ENCODE assay signal across 17 cellular contexts in genomic region chr5:137361275-137361674, GRCh38.
"Had no signal": no experiment of that assay in that cellular context is flagged by ENCODE, and none has a peak within 500 bp of the region (broad histone marks: within the 10 kb centered on the region; RNA-seq: fewer than 3 reads in every experiment).

No MANE protein-coding gene starts in this region.

- DNase-seq: activated B cell treated with CpG ODN at 0.5 μM for 24 hours; activated CD4-positive, alpha-beta T cell treated with anti-CD3 and anti-CD28 coated beads for 48 hours; activated naive CD8-positive, alpha-beta T cell treated with anti-CD3 and anti-CD28 coated beads, Interleukin-2, amount 50 U/mL, for 24 hours; central memory CD4-positive, alpha-beta T cell; colonic mucosa; esophagus squamous epithelium; heart right ventricle; islet precursor cell; midbrain; pancreas; sigmoid colon; stimulated activated CD4-positive, alpha-beta T cell treated with anti-CD3 and anti-CD28 coated beads, Interleukin-12 subunit alpha, Interleukin-12 subunit beta, amount 100 ng/mL, for 4 hours; stimulated activated CD4-positive, alpha-beta T cell treated with anti-CD3 and anti-CD28 coated beads, Interleukin-2, amount 100 ng/mL, for 24 hours had no signal

- H3K27me3 ChIP-seq: colonic mucosa, pancreas, sigmoid colon had no signal

- H3K36me3 ChIP-seq: colonic mucosa, esophagus squamous epithelium, heart right ventricle, pancreas, sigmoid colon, thoracic aorta had no signal

- H3K4me1 Mint-ChIP-seq: activated B cell treated with CpG ODN at 0.5 μM for 24 hours; activated naive CD8-positive, alpha-beta T cell treated with anti-CD3 and anti-CD28 coated beads, Interleukin-2, amount 50 U/mL, for 24 hours had no signal

- H3K27me3 Mint-ChIP-seq: activated naive CD8-positive, alpha-beta T cell treated with anti-CD3 and anti-CD28 coated beads, Interleukin-2, amount 50 U/mL, for 24 hours had no signal

- H3K4me3 Mint-ChIP-seq: activated B cell treated with CpG ODN at 0.5 μM for 24 hours; activated naive CD8-positive, alpha-beta T cell treated with anti-CD3 and anti-CD28 coated beads, Interleukin-2, amount 50 U/mL, for 24 hours; T-helper 2 cell treated with Interferon-gamma antibody and Interleukin-4, amounts not matched to agents 5 μg/mL and 100 μg/mL, for 36 hours had no signal

- ATAC-seq: activated naive CD8-positive, alpha-beta T cell treated with anti-CD3 and anti-CD28 coated beads, Interleukin-2, amount 50 U/mL, for 24 hours; heart right ventricle; pancreas had no signal

- H3K4me3 ChIP-seq: colonic mucosa, esophagus squamous epithelium, heart right ventricle, lung, pancreas, sigmoid colon, thoracic aorta had no signal

- H3K9me3 ChIP-seq: colonic mucosa, esophagus squamous epithelium, heart right ventricle, pancreas, sigmoid colon, thoracic aorta had no signal

- H3K4me1 ChIP-seq: colonic mucosa, heart right ventricle, pancreas had no signal

- H3K27ac Mint-ChIP-seq: activated B cell treated with CpG ODN at 0.5 μM for 24 hours; activated naive CD8-positive, alpha-beta T cell treated with anti-CD3 and anti-CD28 coated beads, Interleukin-2, amount 50 U/mL, for 24 hours; T-helper 2 cell treated with Interferon-gamma antibody and Interleukin-4, amounts not matched to agents 5 μg/mL and 100 μg/mL, for 36 hours had no signal

- H3K9me3 Mint-ChIP-seq: activated B cell treated with CpG ODN at 0.5 μM for 24 hours; activated naive CD8-positive, alpha-beta T cell treated with anti-CD3 and anti-CD28 coated beads, Interleukin-2, amount 50 U/mL, for 24 hours; T-helper 2 cell treated with Interferon-gamma antibody and Interleukin-4, amounts not matched to agents 5 μg/mL and 100 μg/mL, for 36 hours had no signal

- FAIRE-seq: frontal cortex, pancreas had no signal

- H3K27ac ChIP-seq: colonic mucosa, esophagus squamous epithelium, heart right ventricle, pancreas, sigmoid colon, thoracic aorta had no signal
